23 cellular contexts compared by ENCODE assay signal in genomic region chr3:4926892-4927291, GRCh38.
"Had no signal": no experiment of that assay in that cellular context is flagged by ENCODE, and none has a peak within 500 bp of the region (broad histone marks: within the 10 kb centered on the region; RNA-seq: fewer than 3 reads in every experiment).

No MANE protein-coding gene starts in this region.

- H3K27me3 ChIP-seq: adrenal gland, ascending aorta, cardiac muscle cell, dorsolateral prefrontal cortex, gastrocnemius medialis, tibial nerve had no signal

- H3K9me3 Mint-ChIP-seq: activated CD4-positive, alpha-beta memory T cell treated with anti-CD3 and anti-CD28 coated beads for 36 hours; nephron had no signal

- H3K27ac ChIP-seq: adrenal gland, ascending aorta, cardiac muscle cell, coronary artery, dorsolateral prefrontal cortex, gastrocnemius medialis, left ventricle myocardium inferior, skin epidermis had no signal

- H3K4me1 Mint-ChIP-seq: nephron had no signal

- H3K36me3 Mint-ChIP-seq: activated CD4-positive, alpha-beta memory T cell treated with anti-CD3 and anti-CD28 coated beads for 36 hours; activated naive CD4-positive, alpha-beta T cell treated with anti-CD3 and anti-CD28 coated beads, Interleukin-2, amount 50 U/mL, for 72 hours; brain had no signal

- H3K9me3 ChIP-seq: adrenal gland, ascending aorta, gastrocnemius medialis, left ventricle myocardium inferior, tibial nerve had no signal

- H3K4me3 Mint-ChIP-seq: activated CD4-positive, alpha-beta memory T cell treated with anti-CD3 and anti-CD28 coated beads for 36 hours; brain; nephron had no signal

- H3K4me3 ChIP-seq: adrenal gland, ascending aorta, cardiac muscle cell, coronary artery, dorsolateral prefrontal cortex, gastrocnemius medialis, left ventricle myocardium inferior, lung, skin epidermis, tibial nerve had no signal

- H3K27me3 Mint-ChIP-seq: activated CD4-positive, alpha-beta memory T cell treated with anti-CD3 and anti-CD28 coated beads for 36 hours had no signal

- H3K4me1 ChIP-seq: adrenal gland, ascending aorta, gastrocnemius medialis, left ventricle myocardium inferior, tibial nerve had no signal

- ATAC-seq: gastrocnemius medialis, sciatic nerve had no signal

- DNase-seq: activated CD4-positive, CD25-positive, alpha-beta regulatory T cell; activated gamma-delta T cell treated with Interleukin-2 at 50 U/mL for 16 hours; adrenal gland; dorsolateral prefrontal cortex; effector memory CD4-positive, alpha-beta T cell; gastrocnemius medialis; glutamatergic neuron; islet precursor cell; left ventricle myocardium inferior; mesendoderm; stimulated activated CD4-positive, alpha-beta T cell treated with anti-CD3 and anti-CD28 coated beads, Interleukin-12 subunit alpha, Interleukin-12 subunit beta, amount 100 ng/mL, for 4 hours; stimulated activated CD4-positive, alpha-beta T cell treated with anti-CD3 and anti-CD28 coated beads, Interleukin-4, amount 100 ng/mL, for 1 hour had no signal

- H3K27ac Mint-ChIP-seq: brain had no signal

- H3K36me3 ChIP-seq: adrenal gland, ascending aorta, cardiac muscle cell, gastrocnemius medialis, left ventricle myocardium inferior, tibial nerve had no signal
